ENCODE assay signal across 8 cellular contexts in the genomic region with DNA sequence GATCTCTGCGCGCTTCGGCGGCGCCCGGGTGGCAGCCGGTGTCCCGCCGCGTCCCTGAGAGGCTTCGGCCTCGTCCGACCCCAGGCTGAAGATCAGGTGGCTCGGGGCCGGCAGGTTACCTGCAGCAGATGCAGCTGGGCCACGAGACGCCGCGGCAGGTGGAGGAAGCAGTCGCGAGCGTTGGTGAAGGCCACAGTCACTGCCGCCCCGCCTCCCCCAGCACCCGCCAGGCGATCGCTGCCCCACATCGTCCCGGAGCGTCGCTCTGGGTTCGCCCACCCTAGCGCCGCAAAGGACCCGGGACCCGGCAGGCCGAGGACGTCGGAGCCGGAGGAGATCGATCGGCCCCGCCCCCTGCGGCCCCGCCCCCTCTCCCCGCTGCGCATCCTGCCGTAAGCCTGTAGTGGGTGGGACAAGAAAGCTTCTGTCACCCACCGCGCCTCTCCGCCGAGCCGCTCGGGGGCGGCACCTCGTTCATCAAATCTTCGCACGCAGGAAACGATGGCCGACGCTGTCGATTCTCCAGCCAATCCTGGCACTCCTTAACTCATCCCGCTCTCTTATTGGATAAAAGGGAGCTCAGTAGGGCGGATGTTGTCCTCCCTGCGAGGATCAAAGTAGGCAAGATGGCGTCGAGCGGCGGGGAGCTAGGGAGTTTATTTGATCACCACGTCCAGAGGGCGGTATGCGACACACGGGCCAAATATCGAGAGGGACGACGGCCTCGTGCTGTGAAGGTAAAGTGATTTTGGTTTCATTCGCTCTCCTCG. TPM values are rescaled to one million over a fixed set of nuclear protein-coding genes. Genes with fewer than 3 reads are reported as not detected.
A peak's percentile ranks its signal among the peaks of the same experiment; 100 is the strongest.
DNase-seq lines count a peak whose midpoint lies in the region; ATAC-seq and TF ChIP-seq lines count a peak whose summit lies in the region.

A gene (minus strand): TSS at position 333 of the 770 bp plus-strand sequence. CDS start 85 bp downstream, at position 248.
A gene (plus strand): TSS at position 608 of the 770 bp plus-strand sequence. CDS start 19 bp downstream, at position 627.

- no peaks in the 10 kb centered on the region for H3K27me3 ChIP-seq in OCI-LY3 (ENCODE audit: low read depth, low read length)

- peak; percentile 70 for TF ChIP-seq CTCF in OCI-LY3 (IDR thresholded peaks at IDR 0.05; ENCODE audit: low read depth, low read length)
- TF ChIP-seq CTCF in endothelial cell (IDR thresholded peaks at IDR 0.05; ENCODE audit: unreplicated experiment) = peak; percentile 21
- no peak for TF ChIP-seq CTCF in mesothelial cell of epicardium (IDR thresholded peaks at IDR 0.05; ENCODE audit: unreplicated experiment)

- H3K27me3 Mint-ChIP-seq in endothelial cell (ENCODE audit: unreplicated experiment) (peaks cover 4% of the 10 kb centered on the region), mesothelial cell of epicardium (ENCODE audit: low read depth) (peaks cover 2% of the 10 kb centered on the region)

- peak within 1 kb of the TSS; percentile 90 for H3K4me3 ChIP-seq in OCI-LY3 (ENCODE audit: low read length)

- peaks cover 18% of the 10 kb centered on the region for H3K4me1 Mint-ChIP-seq in endothelial cell (ENCODE audit: unreplicated experiment)
- peaks cover 24% of the 10 kb centered on the region for H3K4me1 Mint-ChIP-seq in mesothelial cell of epicardium

- DNase-seq in DMS114 treated with DMSO at 0.1 percent for 48 hours (lab: John Stamatoyannopoulos, UW; ENCODE audit: unreplicated experiment) (peak; percentile 99), HuH-7.5 (ENCODE audit: low spot score) (peak; percentile 88), endothelial cell (ENCODE audit: low spot score) (peak; percentile 92), mesothelial cell of epicardium (ENCODE audit: low spot score in 2 of 2, unreplicated experiment in 2 of 2) (peak; percentile 90 to 93)
- peak; percentile 92 for DNase-seq in activated CD8-positive, alpha-beta memory T cell treated with anti-CD3 and anti-CD28 coated beads, Interleukin-2, amount 50 U/mL, for 48 hours
- peak; percentile 94 to 96 for DNase-seq in stimulated activated CD8-positive, alpha-beta memory T cell treated with anti-CD3 and anti-CD28 coated beads, Interleukin-15, amount 100 ng/mL, for 48 hours (ENCODE audit: low read depth in 2 of 2)

- H3K9me3 Mint-ChIP-seq in endothelial cell (ENCODE audit: unreplicated experiment) (no peaks in the 10 kb centered on the region), mesothelial cell of epicardium (no peaks in the 10 kb centered on the region)

- H2AFZ ChIP-seq in OCI-LY3 (ENCODE audit: low read depth, low read length) = peak within 1 kb of the TSS; percentile 87

- ATAC-seq in GM21526 (IDR thresholded peaks at IDR 0.05; ENCODE audit: low FRiP score, unreplicated experiment) = peak; percentile 93

- H3K4me3 Mint-ChIP-seq in endothelial cell (ENCODE audit: unreplicated experiment) (peak within 1 kb of the TSS; percentile 96), mesothelial cell of epicardium (peak within 1 kb of the TSS; percentile 91)

- peak within 1 kb of the TSS; percentile 94 for H3K4me2 ChIP-seq in OCI-LY3 (ENCODE audit: low read length)

- H3K9ac ChIP-seq in OCI-LY3 (ENCODE audit: low read length) = peak within 1 kb of the TSS; percentile 73

- H3K27ac Mint-ChIP-seq in endothelial cell (ENCODE audit: unreplicated experiment) = peak within 1 kb of the TSS; percentile 99
- H3K27ac Mint-ChIP-seq in mesothelial cell of epicardium = peak within 1 kb of the TSS; percentile 98

- no peaks in the 10 kb centered on the region for H4K20me1 ChIP-seq in OCI-LY3 (ENCODE audit: insufficient read depth, low read length)

- peaks cover 13% of the 10 kb centered on the region for H3K36me3 ChIP-seq in OCI-LY3 (replicated peaks; ENCODE audit: low read depth, low read length)

- H3K4me1 ChIP-seq in OCI-LY3 (ENCODE audit: low read length) = peaks cover 12% of the 10 kb centered on the region

- no peaks in the 10 kb centered on the region for H3K9me3 ChIP-seq in OCI-LY3 (ENCODE audit: insufficient read depth, low read length)

- H3K36me3 Mint-ChIP-seq in endothelial cell (ENCODE audit: low read depth, unreplicated experiment) (peaks cover 25% of the 10 kb centered on the region), mesothelial cell of epicardium (peaks cover 10% of the 10 kb centered on the region)

- H3K79me2 ChIP-seq in OCI-LY3 (ENCODE audit: low read length) = peaks cover 24% of the 10 kb centered on the region

- H3K27ac ChIP-seq in OCI-LY3 (ENCODE audit: low read length) = peak within 1 kb of the TSS; percentile 33

RNA-seq across cellular contexts. Expression of the first gene that starts in this region (rescaled TPM):
- total RNA-seq in endothelial cell (ENCODE audit: unreplicated experiment) = 20.3 TPM
- 22.8 to 23.6 TPM (median 22.9 TPM) in 3 replicates for total RNA-seq in mesothelial cell of epicardium

RNA-seq across cellular contexts. Expression of the second gene that starts in this region (rescaled TPM):
- total RNA-seq in endothelial cell (ENCODE audit: unreplicated experiment) (17.3 TPM), mesothelial cell of epicardium (13.4 to 15.0 TPM (median 14.3 TPM) in 3 replicates)

Comparison
In these comparisons a context has a peak if more than half of its experiments do, and no peak if none do; other contexts are left out.
1. Peak in every context shown above with its lines: DNase-seq, ATAC-seq, H3K4me3 ChIP-seq and H3K27ac ChIP-seq.